ENCODE assay signal across 18 cellular contexts in genomic region chr10:21754410-21755011, GRCh38.
DNase-seq lines count a peak whose midpoint lies in the region; ATAC-seq and TF ChIP-seq lines count a peak whose summit lies in the region.
"Had no signal": no experiment of that assay in that cellular context is flagged by ENCODE, and none has a peak within 500 bp of the region (broad histone marks: within the 10 kb centered on the region; RNA-seq: fewer than 3 reads in every experiment).

No MANE protein-coding gene starts in this region.

- TF ChIP-seq CTCF in NB4 (IDR thresholded peaks at IDR 0.05; ENCODE audit: low read depth, low read length) (no peak), epithelial cell of esophagus (IDR thresholded peaks at IDR 0.05; ENCODE audit: insufficient read depth, low read depth, low read length, missing control alignments) (no peak), brain microvascular endothelial cell (IDR thresholded peaks at IDR 0.05; ENCODE audit: low read depth, low read length, missing control alignments) (no peak)

- no peak overlapping the region for H2BK12ac ChIP-seq in neuronal stem cell (ENCODE audit: low read length)

- H3K23ac ChIP-seq in neuronal stem cell (ENCODE audit: low read depth, low read length, poor library complexity) = no peak overlapping the region

- H3K27me3 ChIP-seq in neuronal stem cell (ENCODE audit: control insufficient read depth in 3 of 3, insufficient read depth in 3 of 3, low read depth in 1 of 3, low read length in 3 of 3) = no peaks in the 10 kb centered on the region
- H3K27me3 ChIP-seq in brain microvascular endothelial cell (replicated peaks) = no peaks in the 10 kb centered on the region
- H3K27me3 ChIP-seq: MG63 had no signal

- peak overlapping the region; percentile 73 for H3K9ac ChIP-seq in neuronal stem cell (ENCODE audit: low read depth, low read length, poor library complexity)

- peak overlapping the region; percentile 91 for H3K14ac ChIP-seq in neuronal stem cell (ENCODE audit: low read length)

- peaks cover 0 to 13% of the 10 kb centered on the region in 2 donors for H3K4me1 ChIP-seq in neuronal stem cell (ENCODE audit: control insufficient read depth in 2 of 2, insufficient read depth in 1 of 2, low read depth in 1 of 2, low read length in 2 of 2)
- H3K4me1 ChIP-seq: lower lobe of right lung had no signal

- H2AK5ac ChIP-seq in neuronal stem cell (ENCODE audit: low read depth, low read length) = no peak overlapping the region

- in situ Hi-C loops in brain microvascular endothelial cell (cut with HindIII; ENCODE audit: low pct_ligation_motif_present, low sequenced_read_pairs) = no loop called here

- H3K9me3 ChIP-seq in neuronal stem cell (replicated peaks in 1 of 2; ENCODE audit: control insufficient read depth in 2 of 2, insufficient read depth in 1 of 2, low read depth in 1 of 2, low read length in 2 of 2) = no peaks in the 10 kb centered on the region
- H3K9me3 ChIP-seq: HAP-1, lower lobe of right lung, MG63 had no signal

- H2BK15ac ChIP-seq in neuronal stem cell (ENCODE audit: low read length) = no peak overlapping the region

- no peak overlapping the region for H2AFZ ChIP-seq in neuronal stem cell (ENCODE audit: low read length)

- H2BK120ac ChIP-seq in neuronal stem cell (ENCODE audit: low read depth, low read length) = no peak overlapping the region

- no peaks in the 10 kb centered on the region for H3K79me1 ChIP-seq in neuronal stem cell (ENCODE audit: low read depth, low read length)

- no peak for ATAC-seq in HG02798 (IDR thresholded peaks at IDR 0.05; ENCODE audit: poor library complexity, unreplicated experiment)
- ATAC-seq: activated T-cell treated with anti-CD3 and anti-CD28 coated beads, Interleukin-2, amount 50 U/mL, for 72 hours; lower lobe of right lung; right cardiac atrium had no signal

- no peak overlapping the region for H4K8ac ChIP-seq in neuronal stem cell (ENCODE audit: low read depth, low read length)

- TF ChIP-seq POLR2A in NB4 (IDR thresholded peaks at IDR 0.05; ENCODE audit: extremely low read depth, insufficient read length) = no peak

- H2BK5ac ChIP-seq in neuronal stem cell (ENCODE audit: low read length) = no peak overlapping the region

- peak overlapping the region; percentile 24 for H3K18ac ChIP-seq in neuronal stem cell (ENCODE audit: low read length)

- H3K4me2 ChIP-seq in neuronal stem cell (ENCODE audit: insufficient read depth, low read length, poor library complexity, severe bottlenecking) = no peak overlapping the region

- H3K36me3 ChIP-seq in neuronal stem cell (replicated peaks in 1 of 2; ENCODE audit: control insufficient read depth in 2 of 2, insufficient read depth in 2 of 2, low read length in 2 of 2) (peaks cover 0 to 74% of the 10 kb centered on the region in 2 donors), brain microvascular endothelial cell (replicated peaks) (no peaks in the 10 kb centered on the region)
- H3K36me3 ChIP-seq: HAP-1, MG63 had no signal

- H3K4ac ChIP-seq in neuronal stem cell (ENCODE audit: low read length) = no peak overlapping the region

- H3K4me3 ChIP-seq in NB4 (ENCODE audit: low read depth, low read length) (no peak overlapping the region), epithelial cell of esophagus (ENCODE audit: low read length) (no peak overlapping the region), neuronal stem cell (ENCODE audit: low read length in 2 of 2) (no peak overlapping the region), brain microvascular endothelial cell (ENCODE audit: low read depth, low read length) (no peak overlapping the region)
- H3K4me3 ChIP-seq: coronary artery, HAP-1, lower lobe of right lung, MG63 had no signal

- DNase-seq in SIG-M5 treated with dmso at 0.1 percent for 504 hours (lab: John Stamatoyannopoulos, UW; ENCODE audit: unreplicated experiment) (peak; percentile 37), SIG-M5 (lab: John Stamatoyannopoulos, UW) (no peak), NB4 (ENCODE audit: low read depth) (peak; percentile 76), epithelial cell of esophagus (ENCODE audit: low read depth) (peak; percentile 15), neuronal stem cell (ENCODE audit: low spot score) (no peak), brain microvascular endothelial cell (no peak), islet precursor cell (no peak)
- DNase-seq: activated T-cell treated with anti-CD3 and anti-CD28 coated beads, Interleukin-2, amount 50 U/mL, for 72 hours; IMR-90; lower lobe of right lung; MG63; NCI-H187; NCI-H774; substantia nigra had no signal

- H3K27ac ChIP-seq in neuronal stem cell (replicated peaks; ENCODE audit: low read length) = no peak overlapping the region
- H3K27ac ChIP-seq in brain microvascular endothelial cell = no peak overlapping the region
- H3K27ac ChIP-seq: coronary artery, lower lobe of right lung had no signal

- WGBS in neuronal stem cell (ENCODE audit: extremely low coverage in 2 of 2, insufficient read length in 2 of 2, insufficient replicate concordance in 1 of 2), 2 donors = no CpG with 5 or more reads among the region's 10 CpGs

- no peak overlapping the region for H4K91ac ChIP-seq in neuronal stem cell (ENCODE audit: low read depth, low read length, poor library complexity)

Comparison
In these comparisons a context has a peak if more than half of its experiments do, and no peak if none do; other contexts are left out.
1. DNase-seq: peak in SIG-M5 treated with dmso at 0.1 percent for 504 hours (single experiment), NB4 (single experiment) and epithelial cell of esophagus (single experiment); none in SIG-M5 (single experiment), neuronal stem cell (single experiment), brain microvascular endothelial cell (single experiment) and islet precursor cell (single experiment).